ENCODE assay signal across 8 cellular contexts in the genomic region with DNA sequence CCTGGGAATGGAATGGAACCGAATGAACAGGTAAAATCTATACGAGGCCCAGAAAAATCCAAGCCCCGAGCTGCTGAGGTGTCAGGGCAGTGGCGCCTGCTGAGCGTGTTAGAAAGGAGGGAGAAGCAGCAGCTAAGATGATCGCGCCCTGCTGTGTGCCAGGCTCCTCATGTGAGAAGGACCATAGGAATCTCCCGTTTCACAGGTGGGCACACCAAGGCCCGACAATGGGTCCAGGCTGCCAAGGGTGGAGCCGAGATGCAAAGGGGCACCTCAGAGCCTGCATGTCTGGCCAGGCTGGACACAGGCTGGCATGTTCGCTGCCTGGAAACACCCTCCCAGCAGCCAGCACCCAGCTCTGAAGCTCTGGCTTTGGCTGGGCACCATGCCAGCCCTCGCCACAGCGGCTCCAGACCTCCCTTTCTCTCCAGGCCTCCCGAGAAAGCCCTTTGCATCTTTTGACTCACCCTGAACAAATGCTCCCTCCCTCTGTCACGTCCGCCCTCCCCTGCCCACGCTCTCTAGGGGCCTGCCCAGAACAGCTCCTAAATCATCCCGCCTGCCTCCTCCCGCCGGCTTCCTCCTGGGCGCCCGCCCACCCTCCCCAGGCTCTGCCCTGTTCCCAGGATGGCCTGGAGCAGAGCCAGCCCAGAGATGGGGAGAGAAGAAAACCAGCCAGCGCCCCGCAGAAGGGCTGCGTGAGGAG.
DNase-seq lines count a peak whose midpoint lies in the region; ATAC-seq and TF ChIP-seq lines count a peak whose summit lies in the region.

No MANE protein-coding gene starts in this region.

- intact Hi-C loops in prostate gland (cut with DNase I), result loop anchor here (10.0 kb wide), 1 partner anchor 219 kb away; a partner anchor contains a TSS
- intact Hi-C loops in CD4-positive, alpha-beta memory T cell (cut with micrococcal nuclease), result no loop called here

- TF ChIP-seq EP300 in Ishikawa (IDR thresholded peaks at IDR 0.05; ENCODE audit: borderline replicate concordance) (peak; percentile 86), gastroesophageal sphincter (IDR thresholded peaks at IDR 0.05) (no peak)

- WGBS in gastroesophageal sphincter (ENCODE audit: low coverage in 1 of 2), 2 donors, result 18 to 60% methylated on average over 1 to 10 of the region's 25 CpGs
- 23% methylated on average over 25 of the region's 25 CpGs for WGBS in prostate gland

- TF ChIP-seq POLR2A in gastroesophageal sphincter (IDR thresholded peaks at IDR 0.05), result no peak
- no peak for TF ChIP-seq POLR2A in prostate gland (IDR thresholded peaks at IDR 0.05)

- ATAC-seq in gastroesophageal sphincter (peak; percentile 83), HG03039 (IDR thresholded peaks at IDR 0.05; ENCODE audit: unreplicated experiment) (no peak)

- H3K4me1 Mint-ChIP-seq in CD4-positive, alpha-beta memory T cell, result no peaks in the 10 kb centered on the region

- peak; percentile 2; the same call in 1 of the 2 replicates for TF ChIP-seq RAD21 in Ishikawa (IDR thresholded peaks at IDR 0.05; ENCODE audit: low read depth)

- H3K9me3 Mint-ChIP-seq in CD4-positive, alpha-beta memory T cell, result no peaks in the 10 kb centered on the region

- H3K27me3 ChIP-seq in gastroesophageal sphincter (no peaks in the 10 kb centered on the region), prostate gland (replicated peaks; ENCODE audit: insufficient read depth) (no peaks in the 10 kb centered on the region)
- H3K27me3 ChIP-seq in CD4-positive, alpha-beta memory T cell (ENCODE audit: insufficient read depth, low read length), result no peaks in the 10 kb centered on the region

- H3K27ac Mint-ChIP-seq in CD4-positive, alpha-beta memory T cell, result no peak overlapping the region

- POLR2A ChIA-PET in CD4-positive, alpha-beta memory T cell (lab: Charles Lee; ENCODE audit: partially characterized antibody), result no interaction called here

- H3K4me3 Mint-ChIP-seq in CD4-positive, alpha-beta memory T cell, result no peak overlapping the region

- H3K36me3 Mint-ChIP-seq in CD4-positive, alpha-beta memory T cell, result no peaks in the 10 kb centered on the region

- H3K9me3 ChIP-seq in gastroesophageal sphincter (no peaks in the 10 kb centered on the region), prostate gland (no peaks in the 10 kb centered on the region)
- H3K9me3 ChIP-seq in CD4-positive, alpha-beta memory T cell (ENCODE audit: control insufficient read depth in 1 of 2, low read length in 2 of 2), result no peaks in the 10 kb centered on the region

- H3K4me1 ChIP-seq in gastroesophageal sphincter (peaks cover 0 to 57% (median 17%) of the 10 kb centered on the region in 3 donors), prostate gland (replicated peaks) (peaks cover 8% of the 10 kb centered on the region)
- no peaks in the 10 kb centered on the region for H3K4me1 ChIP-seq in CD4-positive, alpha-beta memory T cell (ENCODE audit: insufficient read depth, low read length)

- peaks cover 0 to 2% of the 10 kb centered on the region in 2 donors for H3K27me3 Mint-ChIP-seq in CD4-positive, alpha-beta memory T cell

- H3K4me3 ChIP-seq in gastroesophageal sphincter (peak overlapping the region in 1 of 2 donors; percentile 18), prostate gland (no peak overlapping the region)
- no peak overlapping the region for H3K4me3 ChIP-seq in CD4-positive, alpha-beta memory T cell (ENCODE audit: low read length in 2 of 2)

- peak; percentile 99 for DNase-seq in EL
- DNase-seq in SK-N-DZ (ENCODE audit: low spot score), result peak; percentile 74
- peak; percentile 72 for DNase-seq in prostate gland (ENCODE audit: low spot score)
- DNase-seq in CD4-positive, alpha-beta memory T cell, result no peak
- no peak for DNase-seq in stimulated activated naive CD4-positive, alpha-beta T cell (lab: John Stamatoyannopoulos, UW)

- no peaks in the 10 kb centered on the region for H3K36me3 ChIP-seq in gastroesophageal sphincter
- H3K36me3 ChIP-seq in prostate gland, result no peaks in the 10 kb centered on the region
- H3K36me3 ChIP-seq in CD4-positive, alpha-beta memory T cell (ENCODE audit: insufficient read depth, low read length), result no peaks in the 10 kb centered on the region

- peak overlapping the region in 3 of 4 donors; percentile 77 to 84 (median 82) for H3K27ac ChIP-seq in gastroesophageal sphincter
- H3K27ac ChIP-seq in prostate gland, result peak overlapping the region; percentile 67 to 70
- no peak overlapping the region for H3K27ac ChIP-seq in CD4-positive, alpha-beta memory T cell (ENCODE audit: low read depth, low read length)

- TF ChIP-seq CTCF in gastroesophageal sphincter (IDR thresholded peaks at IDR 0.05), result no peak
- TF ChIP-seq CTCF in prostate gland (IDR thresholded peaks at IDR 0.05), result no peak

- CTCF ChIA-PET in CD4-positive, alpha-beta memory T cell (lab: Charles Lee; ENCODE audit: partially characterized antibody), result interaction anchor here (1.0 to 1.8 kb wide), 2 partner anchors 8 to 25 kb away, joined by 3 to 5 read pairs; no protein-coding TSS in a partner anchor

TF ChIP-seq in Ishikawa, 13 proteins besides CTCF, POLR2A, EP300 and RAD21:
- TF ChIP-seq CREB1 (IDR thresholded peaks at IDR 0.05; ENCODE audit: low read depth) (no peak), NFIC (IDR thresholded peaks at IDR 0.05) (peak; percentile 94), TAF1 (IDR thresholded peaks at IDR 0.05; ENCODE audit: low read depth) (no peak), EGR1 (IDR thresholded peaks at IDR 0.05) (peak; percentile 94), TCF12 (IDR thresholded peaks at IDR 0.05; ENCODE audit: low read depth) (peak; percentile 90), TEAD4 (IDR thresholded peaks at IDR 0.05) (peak; percentile 74), FOXM1 (IDR thresholded peaks at IDR 0.05; ENCODE audit: borderline replicate concordance, low read depth) (peak; percentile 81)
- TF ChIP-seq, protein P1, sequence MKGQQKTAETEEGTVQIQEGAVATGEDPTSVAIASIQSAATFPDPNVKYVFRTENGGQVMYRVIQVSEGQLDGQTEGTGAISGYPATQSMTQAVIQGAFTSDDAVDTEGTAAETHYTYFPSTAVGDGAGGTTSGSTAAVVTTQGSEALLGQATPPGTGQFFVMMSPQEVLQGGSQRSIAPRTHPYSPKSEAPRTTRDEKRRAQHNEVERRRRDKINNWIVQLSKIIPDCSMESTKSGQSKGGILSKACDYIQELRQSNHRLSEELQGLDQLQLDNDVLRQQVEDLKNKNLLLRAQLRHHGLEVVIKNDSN (IDR thresholded peaks at IDR 0.05), result peak; percentile 10; the same call in 1 of the 2 replicates
- TF ChIP-seq, protein P2, sequence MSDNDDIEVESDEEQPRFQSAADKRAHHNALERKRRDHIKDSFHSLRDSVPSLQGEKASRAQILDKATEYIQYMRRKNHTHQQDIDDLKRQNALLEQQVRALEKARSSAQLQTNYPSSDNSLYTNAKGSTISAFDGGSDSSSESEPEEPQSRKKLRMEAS (IDR thresholded peaks at IDR 0.05), result peak; percentile 48; the same call in 1 of the 2 replicates

Comparison
In these comparisons a context has a peak if more than half of its experiments do, and no peak if none do; other contexts are left out.
1. DNase-seq: peak in EL (single experiment), SK-N-DZ (single experiment) and prostate gland (single experiment); none in CD4-positive, alpha-beta memory T cell (0 of 5) and stimulated activated naive CD4-positive, alpha-beta T cell (0 of 6).